24 cellular contexts compared by ENCODE assay signal in the genomic region with DNA sequence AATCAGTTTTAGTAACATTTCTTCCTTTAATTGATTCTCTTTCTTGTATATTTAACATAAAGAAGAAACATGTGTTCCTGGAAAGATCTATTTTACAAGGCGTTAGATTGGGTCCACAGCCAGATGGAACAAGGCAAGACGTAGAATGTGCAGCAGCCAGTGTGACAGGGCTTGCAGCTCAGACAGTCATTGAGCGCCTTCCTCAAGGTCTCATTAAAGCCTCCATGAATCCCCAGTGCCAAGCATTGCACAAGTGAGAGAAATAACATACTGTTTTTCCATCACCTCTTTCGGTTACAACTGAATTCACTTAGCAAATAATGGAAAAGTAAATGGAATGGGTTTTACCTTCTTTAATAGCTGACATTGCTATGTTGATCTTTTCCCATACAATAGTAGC.
"Had no signal": no experiment of that assay in that cellular context is flagged by ENCODE, and none has a peak within 500 bp of the region (broad histone marks: within the 10 kb centered on the region; RNA-seq: fewer than 3 reads in every experiment).

No MANE protein-coding gene starts in this region.

- H3K9me3 ChIP-seq: ovary, sigmoid colon, spleen, suprapubic skin, thoracic aorta, tibial artery, upper lobe of right lung had no signal

- H3K27ac ChIP-seq: ovary, sigmoid colon, spleen, suprapubic skin, thoracic aorta, tibial artery, upper lobe of right lung had no signal

- H3K27ac Mint-ChIP-seq: mesothelial cell of epicardium; naive B cell; natural killer cell; progenitor cell of endocrine pancreas; stimulated activated effector memory CD8-positive, alpha-beta T cell treated with anti-CD3 and anti-CD28 coated beads, Interleukin-12 subunit alpha, Interleukin-12 subunit beta, amount 100 ng/mL, for 72 hours; stimulated activated naive CD8-positive, alpha-beta T cell treated with anti-CD3 and anti-CD28 coated beads, Interleukin-15, Interleukin-2, amounts not matched to agents 100 ng/mL and 50 ng/mL, for 24 hours had no signal

- H3K36me3 Mint-ChIP-seq: mesothelial cell of epicardium; naive B cell; natural killer cell; stimulated activated effector memory CD8-positive, alpha-beta T cell treated with anti-CD3 and anti-CD28 coated beads, Interleukin-12 subunit alpha, Interleukin-12 subunit beta, amount 100 ng/mL, for 72 hours had no signal

- ATAC-seq: left cardiac atrium; left lobe of liver; natural killer cell; right cardiac atrium; stimulated activated effector memory CD8-positive, alpha-beta T cell treated with anti-CD3 and anti-CD28 coated beads, Interleukin-12 subunit alpha, Interleukin-12 subunit beta, amount 100 ng/mL, for 72 hours; upper lobe of right lung had no signal

- H3K4me3 Mint-ChIP-seq: mesothelial cell of epicardium; naive B cell; natural killer cell; stimulated activated effector memory CD8-positive, alpha-beta T cell treated with anti-CD3 and anti-CD28 coated beads, Interleukin-12 subunit alpha, Interleukin-12 subunit beta, amount 100 ng/mL, for 72 hours; stimulated activated naive CD8-positive, alpha-beta T cell treated with anti-CD3 and anti-CD28 coated beads, Interleukin-15, Interleukin-2, amounts not matched to agents 100 ng/mL and 50 ng/mL, for 24 hours had no signal

- H3K9me3 Mint-ChIP-seq: mesothelial cell of epicardium; naive B cell; stimulated activated effector memory CD8-positive, alpha-beta T cell treated with anti-CD3 and anti-CD28 coated beads, Interleukin-12 subunit alpha, Interleukin-12 subunit beta, amount 100 ng/mL, for 72 hours; stimulated activated naive CD8-positive, alpha-beta T cell treated with anti-CD3 and anti-CD28 coated beads, Interleukin-15, Interleukin-2, amounts not matched to agents 100 ng/mL and 50 ng/mL, for 24 hours had no signal

- H3K4me1 Mint-ChIP-seq: naive B cell; natural killer cell; stimulated activated effector memory CD8-positive, alpha-beta T cell treated with anti-CD3 and anti-CD28 coated beads, Interleukin-12 subunit alpha, Interleukin-12 subunit beta, amount 100 ng/mL, for 72 hours had no signal

- H3K4me1 ChIP-seq: spleen, suprapubic skin, tibial artery, upper lobe of right lung had no signal

- H3K27me3 Mint-ChIP-seq: naive B cell; progenitor cell of endocrine pancreas; stimulated activated naive CD8-positive, alpha-beta T cell treated with anti-CD3 and anti-CD28 coated beads, Interleukin-15, Interleukin-2, amounts not matched to agents 100 ng/mL and 50 ng/mL, for 24 hours had no signal

- H3K27me3 ChIP-seq: ovary, sigmoid colon, spleen, suprapubic skin, tibial artery, upper lobe of right lung had no signal

- H3K4me3 ChIP-seq: lung, ovary, sigmoid colon, spleen, suprapubic skin, thoracic aorta, tibial artery, upper lobe of right lung had no signal

- H3K36me3 ChIP-seq: ovary, sigmoid colon, spleen, suprapubic skin, thoracic aorta, tibial artery, upper lobe of right lung had no signal

- DNase-seq: hippocampal formation; kidney glomerular epithelial cell; left cardiac atrium; mesendoderm; naive B cell; natural killer cell; ovary; right cardiac atrium; sigmoid colon; small intestine; spleen; stimulated activated CD4-positive, alpha-beta T cell treated with anti-CD3 and anti-CD28 coated beads, Interleukin-4, amount 100 ng/mL, for 24 hours; stimulated activated naive CD4-positive, alpha-beta T cell; tibial artery; trophoblast cell; upper lobe of right lung had no signal
